Comparison of ENCODE assay signal across 1 cellular context in the genomic region with DNA sequence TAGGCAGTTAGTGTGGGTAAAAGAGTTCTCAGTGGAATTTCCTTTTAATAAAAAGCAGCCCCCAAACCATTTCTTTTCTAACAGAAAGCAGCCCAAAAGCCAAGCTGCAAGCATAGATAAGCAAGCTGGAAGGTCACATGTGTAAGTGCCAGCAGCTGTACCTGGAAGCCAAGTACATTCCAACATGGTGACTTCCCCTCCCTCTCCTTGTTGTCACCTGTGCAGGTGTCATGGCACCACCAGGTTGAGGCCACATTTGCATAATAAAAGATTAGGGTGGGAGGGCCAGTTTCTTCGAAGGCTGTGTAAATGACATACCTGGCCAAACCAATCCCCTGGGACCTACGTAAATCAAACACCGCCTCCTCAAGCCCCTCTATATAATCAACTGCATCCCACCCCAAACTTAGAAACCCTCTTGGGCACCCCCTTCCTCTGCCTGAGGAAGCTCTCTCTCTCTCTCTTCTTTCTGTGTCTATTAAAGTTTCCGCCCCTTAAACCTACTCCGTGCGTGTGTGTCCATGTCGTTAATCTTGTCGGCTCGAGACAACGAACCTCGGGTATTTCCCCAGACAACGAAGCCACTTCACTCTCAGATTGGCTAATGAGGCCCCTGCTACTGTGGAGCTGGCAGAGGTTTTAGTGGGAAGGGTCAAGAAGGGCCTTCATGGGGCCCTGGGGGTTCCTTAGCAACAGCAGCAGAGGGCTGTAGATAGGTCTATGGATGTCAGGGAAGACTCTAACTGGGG.
TF ChIP-seq lines count a peak whose summit lies in the region.

No MANE protein-coding gene starts in this region.

TF ChIP-seq in HepG2, 621 proteins besides CTCF, POLR2A, EP300 and RAD21:
- TF ChIP-seq CREB1 (IDR thresholded peaks at IDR 0.05) (no peak), CREB1 (CRISPR knock-in tag; IDR thresholded peaks at IDR 0.05) (no peak), ZEB1 (IDR thresholded peaks at IDR 0.05; ENCODE audit: insufficient replicate concordance, low read depth) (peak; percentile 37), KMT2B (CRISPR knock-in tag; IDR thresholded peaks at IDR 0.05) (no peak), ZBTB38 (CRISPR knock-in tag; IDR thresholded peaks at IDR 0.05) (peak; percentile 69; the same call in 1 of the 2 replicates)
TF ChIP-seq in HepG2: peak in this region for 2.
